14 cellular contexts compared by ENCODE assay signal in the genomic region with DNA sequence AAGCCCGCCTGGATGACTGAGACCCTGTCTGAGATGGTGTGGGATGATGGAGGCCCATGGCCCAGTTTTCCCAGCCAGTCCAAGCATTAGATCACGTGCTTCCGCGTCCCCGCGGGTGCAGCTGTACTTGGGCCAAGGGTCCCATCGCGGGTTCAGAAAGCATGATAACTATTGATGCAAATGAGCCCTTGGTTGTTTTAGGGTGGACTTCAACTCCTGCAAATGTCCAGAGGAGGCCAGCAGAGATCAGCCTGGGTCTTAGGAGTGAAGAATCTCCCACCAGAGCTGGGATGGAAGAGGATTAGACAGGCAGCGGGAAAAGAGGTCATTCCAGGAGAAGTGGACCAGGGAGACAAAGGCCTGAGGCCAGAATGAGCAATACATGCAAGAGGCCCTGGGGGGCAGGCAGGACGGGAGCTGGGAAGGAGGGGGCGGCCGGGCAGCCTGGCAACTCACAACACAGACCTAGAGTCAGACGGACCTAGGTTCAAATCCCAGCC.
A peak's percentile ranks its signal among the peaks of the same experiment; 100 is the strongest.
DNase-seq lines count a peak whose midpoint lies in the region; ATAC-seq and TF ChIP-seq lines count a peak whose summit lies in the region.
"Had no signal": no experiment of that assay in that cellular context is flagged by ENCODE, and none has a peak within 500 bp of the region (broad histone marks: within the 10 kb centered on the region; RNA-seq: fewer than 3 reads in every experiment).

No MANE protein-coding gene starts in this region.

- no peaks in the 10 kb centered on the region for H3K36me3 Mint-ChIP-seq in activated CD8-positive, alpha-beta T cell treated with anti-CD3 and anti-CD28 coated beads, Interleukin-2, amount 10 ng/mL, durations not matched to agents 7 days and 5 days (ENCODE audit: low read depth)
- H3K36me3 Mint-ChIP-seq in activated CD8-positive, alpha-beta T cell treated with anti-CD3 and anti-CD28 coated beads for 36 hours (ENCODE audit: low read depth): no peaks in the 10 kb centered on the region
- H3K36me3 Mint-ChIP-seq in type B pancreatic cell: peaks cover 7% of the 10 kb centered on the region
- H3K36me3 Mint-ChIP-seq in effector memory CD8-positive, alpha-beta T cell (ENCODE audit: insufficient read depth): peaks cover 3% of the 10 kb centered on the region

- no peak for ATAC-seq in activated CD8-positive, alpha-beta T cell treated with anti-CD3 and anti-CD28 coated beads, Interleukin-2, amount 10 ng/mL, durations not matched to agents 7 days and 5 days
- ATAC-seq in activated CD8-positive, alpha-beta T cell treated with anti-CD3 and anti-CD28 coated beads for 36 hours: no peak
- ATAC-seq in left lobe of liver (peak; percentile 43), HG02759 (IDR thresholded peaks at IDR 0.05; ENCODE audit: unreplicated experiment) (no peak), HG03442 (IDR thresholded peaks at IDR 0.05; ENCODE audit: unreplicated experiment) (no peak)
- no peak for ATAC-seq in effector memory CD8-positive, alpha-beta T cell (replicated peaks)
- ATAC-seq: activated T-cell treated with anti-CD3 and anti-CD28 coated beads, Interleukin-2, amount 50 U/mL, for 4 hours had no signal

- H3K27ac Mint-ChIP-seq in activated CD8-positive, alpha-beta T cell treated with anti-CD3 and anti-CD28 coated beads, Interleukin-2, amount 10 ng/mL, durations not matched to agents 7 days and 5 days: no peak overlapping the region
- no peak overlapping the region for H3K27ac Mint-ChIP-seq in activated CD8-positive, alpha-beta T cell treated with anti-CD3 and anti-CD28 coated beads for 36 hours
- H3K27ac Mint-ChIP-seq in type B pancreatic cell: peak overlapping the region; percentile 73
- no peak overlapping the region for H3K27ac Mint-ChIP-seq in effector memory CD8-positive, alpha-beta T cell

- intact Hi-C loops in activated CD8-positive, alpha-beta T cell treated with anti-CD3 and anti-CD28 coated beads for 36 hours (cut with micrococcal nuclease): no loop called here

- H3K4me3 Mint-ChIP-seq in activated CD8-positive, alpha-beta T cell treated with anti-CD3 and anti-CD28 coated beads, Interleukin-2, amount 10 ng/mL, durations not matched to agents 7 days and 5 days: no peak overlapping the region
- H3K4me3 Mint-ChIP-seq in activated CD8-positive, alpha-beta T cell treated with anti-CD3 and anti-CD28 coated beads for 36 hours: no peak overlapping the region
- peak overlapping the region; percentile 51 for H3K4me3 Mint-ChIP-seq in type B pancreatic cell
- no peak overlapping the region for H3K4me3 Mint-ChIP-seq in effector memory CD8-positive, alpha-beta T cell
- H3K4me3 Mint-ChIP-seq: activated T-cell treated with anti-CD3 and anti-CD28 coated beads, Interleukin-2, amount 50 U/mL, for 4 hours had no signal

- peaks cover 10% of the 10 kb centered on the region for H3K27me3 Mint-ChIP-seq in activated CD8-positive, alpha-beta T cell treated with anti-CD3 and anti-CD28 coated beads, Interleukin-2, amount 10 ng/mL, durations not matched to agents 7 days and 5 days (ENCODE audit: low read depth)
- no peaks in the 10 kb centered on the region for H3K27me3 Mint-ChIP-seq in activated CD8-positive, alpha-beta T cell treated with anti-CD3 and anti-CD28 coated beads for 36 hours
- H3K27me3 Mint-ChIP-seq in type B pancreatic cell: no peaks in the 10 kb centered on the region
- peaks cover 8 to 18% of the 10 kb centered on the region in 2 donors for H3K27me3 Mint-ChIP-seq in effector memory CD8-positive, alpha-beta T cell

- DNase-seq in activated CD8-positive, alpha-beta T cell treated with anti-CD3 and anti-CD28 coated beads, Interleukin-2, amount 10 ng/mL, durations not matched to agents 7 days and 5 days: peak; percentile 14
- no peak for DNase-seq in activated CD8-positive, alpha-beta T cell treated with anti-CD3 and anti-CD28 coated beads for 36 hours
- DNase-seq in fibroblast of gingiva (ENCODE audit: low read depth): peak; percentile 36
- DNase-seq in left lobe of liver (ENCODE audit: low spot score): no peak
- peak; percentile 57 for DNase-seq in type B pancreatic cell (ENCODE audit: extremely low spot score, unreplicated experiment)
- no peak for DNase-seq in effector memory CD8-positive, alpha-beta T cell
- DNase-seq: activated CD4-positive, alpha-beta T cell treated with anti-CD3 and anti-CD28 coated beads for 4 hours; activated T-cell treated with anti-CD3 and anti-CD28 coated beads, Interleukin-2, amount 50 U/mL, for 4 hours; DMS79 treated with DMSO at 0.1 percent for 48 hours; NCI-H1694 treated with DMSO at 0.1 percent for 48 hours; NCI-H510A treated with DMSO at 0.1 percent for 48 hours; posterior cingulate gyrus had no signal

- H3K4me1 Mint-ChIP-seq in activated CD8-positive, alpha-beta T cell treated with anti-CD3 and anti-CD28 coated beads, Interleukin-2, amount 10 ng/mL, durations not matched to agents 7 days and 5 days (ENCODE audit: low read depth): peaks cover 10% of the 10 kb centered on the region
- H3K4me1 Mint-ChIP-seq in activated CD8-positive, alpha-beta T cell treated with anti-CD3 and anti-CD28 coated beads for 36 hours (ENCODE audit: low read depth): no peaks in the 10 kb centered on the region
- no peaks in the 10 kb centered on the region for H3K4me1 Mint-ChIP-seq in type B pancreatic cell (ENCODE audit: unreplicated experiment)
- peaks cover 0 to 3% of the 10 kb centered on the region in 2 donors for H3K4me1 Mint-ChIP-seq in effector memory CD8-positive, alpha-beta T cell (ENCODE audit: low read depth in 2 of 2)

- POLR2A ChIA-PET in activated CD8-positive, alpha-beta T cell treated with anti-CD3 and anti-CD28 coated beads, Interleukin-2, amount 10 ng/mL, durations not matched to agents 7 days and 5 days (lab: Charles Lee): no interaction called here
- POLR2A ChIA-PET in activated CD8-positive, alpha-beta T cell treated with anti-CD3 and anti-CD28 coated beads for 36 hours (lab: Charles Lee): no interaction called here

- H3K9me3 Mint-ChIP-seq in activated CD8-positive, alpha-beta T cell treated with anti-CD3 and anti-CD28 coated beads, Interleukin-2, amount 10 ng/mL, durations not matched to agents 7 days and 5 days (ENCODE audit: insufficient read depth): no peaks in the 10 kb centered on the region
- no peaks in the 10 kb centered on the region for H3K9me3 Mint-ChIP-seq in activated CD8-positive, alpha-beta T cell treated with anti-CD3 and anti-CD28 coated beads for 36 hours
- peaks cover 4% of the 10 kb centered on the region for H3K9me3 Mint-ChIP-seq in type B pancreatic cell
- H3K9me3 Mint-ChIP-seq in effector memory CD8-positive, alpha-beta T cell: no peaks in the 10 kb centered on the region
- H3K9me3 Mint-ChIP-seq: activated T-cell treated with anti-CD3 and anti-CD28 coated beads, Interleukin-2, amount 50 U/mL, for 4 hours had no signal

- no peak for TF ChIP-seq CTCF in activated CD8-positive, alpha-beta T cell treated with anti-CD3 and anti-CD28 coated beads for 36 hours (IDR thresholded peaks at IDR 0.05)
- TF ChIP-seq CTCF in type B pancreatic cell (conservative IDR thresholded peaks at IDR 0.05): no peak

- CTCF ChIA-PET in activated CD8-positive, alpha-beta T cell treated with anti-CD3 and anti-CD28 coated beads, Interleukin-2, amount 10 ng/mL, durations not matched to agents 7 days and 5 days (lab: Charles Lee): no interaction called here
- CTCF ChIA-PET in activated CD8-positive, alpha-beta T cell treated with anti-CD3 and anti-CD28 coated beads for 36 hours (lab: Charles Lee): no interaction called here

Comparison
In these comparisons a context has a peak if more than half of its experiments do, and no peak if none do; other contexts are left out.
1. DNase-seq: peak in activated CD8-positive, alpha-beta T cell treated with anti-CD3 and anti-CD28 coated beads, Interleukin-2, amount 10 ng/mL, durations not matched to agents 7 days and 5 days (single experiment), fibroblast of gingiva (single experiment) and type B pancreatic cell (single experiment); none in activated CD8-positive, alpha-beta T cell treated with anti-CD3 and anti-CD28 coated beads for 36 hours (single experiment), left lobe of liver (single experiment) and effector memory CD8-positive, alpha-beta T cell (0 of 3).